Comparison of ENCODE assay signal across 1 cellular context in the genomic region with DNA sequence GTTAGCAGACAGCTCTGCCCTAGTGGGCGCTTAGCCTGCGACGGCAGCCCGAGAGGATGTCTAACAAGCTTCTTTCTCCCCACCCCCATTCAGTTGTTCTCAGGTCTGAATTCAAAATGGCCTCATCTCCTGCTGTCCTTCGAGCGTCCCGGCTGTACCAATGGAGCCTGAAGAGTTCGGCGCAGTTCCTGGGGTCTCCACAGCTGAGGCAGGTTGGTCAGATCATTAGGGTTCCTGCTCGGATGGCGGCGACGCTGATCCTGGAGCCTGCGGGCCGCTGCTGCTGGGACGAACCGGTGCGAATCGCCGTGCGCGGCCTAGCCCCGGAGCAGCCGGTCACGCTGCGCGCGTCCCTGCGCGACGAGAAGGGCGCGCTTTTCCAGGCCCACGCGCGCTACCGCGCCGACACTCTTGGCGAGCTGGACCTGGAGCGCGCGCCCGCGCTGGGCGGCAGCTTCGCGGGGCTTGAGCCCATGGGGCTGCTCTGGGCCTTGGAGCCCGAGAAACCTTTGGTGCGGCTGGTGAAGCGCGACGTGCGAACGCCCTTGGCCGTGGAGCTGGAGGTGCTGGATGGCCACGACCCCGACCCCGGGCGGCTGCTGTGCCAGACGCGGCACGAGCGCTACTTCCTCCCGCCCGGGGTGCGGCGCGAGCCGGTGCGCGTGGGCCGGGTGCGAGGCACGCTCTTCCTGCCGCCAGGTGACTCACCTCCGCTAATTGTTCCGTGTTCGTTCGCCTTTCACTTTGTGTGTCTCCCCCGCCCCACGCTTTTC.
TF ChIP-seq lines count a peak whose summit lies in the region.

A gene with protein sequence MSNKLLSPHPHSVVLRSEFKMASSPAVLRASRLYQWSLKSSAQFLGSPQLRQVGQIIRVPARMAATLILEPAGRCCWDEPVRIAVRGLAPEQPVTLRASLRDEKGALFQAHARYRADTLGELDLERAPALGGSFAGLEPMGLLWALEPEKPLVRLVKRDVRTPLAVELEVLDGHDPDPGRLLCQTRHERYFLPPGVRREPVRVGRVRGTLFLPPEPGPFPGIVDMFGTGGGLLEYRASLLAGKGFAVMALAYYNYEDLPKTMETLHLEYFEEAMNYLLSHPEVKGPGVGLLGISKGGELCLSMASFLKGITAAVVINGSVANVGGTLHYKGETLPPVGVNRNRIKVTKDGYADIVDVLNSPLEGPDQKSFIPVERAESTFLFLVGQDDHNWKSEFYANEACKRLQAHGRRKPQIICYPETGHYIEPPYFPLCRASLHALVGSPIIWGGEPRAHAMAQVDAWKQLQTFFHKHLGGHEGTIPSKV (plus strand): TSS at position 29 of the 773 bp plus-strand sequence. CDS start 28 bp downstream, at position 57.

TF ChIP-seq in GM12878, 131 proteins besides CTCF, POLR2A, EP300 and RAD21 (continued from another document):
- TF ChIP-seq, protein P1, sequence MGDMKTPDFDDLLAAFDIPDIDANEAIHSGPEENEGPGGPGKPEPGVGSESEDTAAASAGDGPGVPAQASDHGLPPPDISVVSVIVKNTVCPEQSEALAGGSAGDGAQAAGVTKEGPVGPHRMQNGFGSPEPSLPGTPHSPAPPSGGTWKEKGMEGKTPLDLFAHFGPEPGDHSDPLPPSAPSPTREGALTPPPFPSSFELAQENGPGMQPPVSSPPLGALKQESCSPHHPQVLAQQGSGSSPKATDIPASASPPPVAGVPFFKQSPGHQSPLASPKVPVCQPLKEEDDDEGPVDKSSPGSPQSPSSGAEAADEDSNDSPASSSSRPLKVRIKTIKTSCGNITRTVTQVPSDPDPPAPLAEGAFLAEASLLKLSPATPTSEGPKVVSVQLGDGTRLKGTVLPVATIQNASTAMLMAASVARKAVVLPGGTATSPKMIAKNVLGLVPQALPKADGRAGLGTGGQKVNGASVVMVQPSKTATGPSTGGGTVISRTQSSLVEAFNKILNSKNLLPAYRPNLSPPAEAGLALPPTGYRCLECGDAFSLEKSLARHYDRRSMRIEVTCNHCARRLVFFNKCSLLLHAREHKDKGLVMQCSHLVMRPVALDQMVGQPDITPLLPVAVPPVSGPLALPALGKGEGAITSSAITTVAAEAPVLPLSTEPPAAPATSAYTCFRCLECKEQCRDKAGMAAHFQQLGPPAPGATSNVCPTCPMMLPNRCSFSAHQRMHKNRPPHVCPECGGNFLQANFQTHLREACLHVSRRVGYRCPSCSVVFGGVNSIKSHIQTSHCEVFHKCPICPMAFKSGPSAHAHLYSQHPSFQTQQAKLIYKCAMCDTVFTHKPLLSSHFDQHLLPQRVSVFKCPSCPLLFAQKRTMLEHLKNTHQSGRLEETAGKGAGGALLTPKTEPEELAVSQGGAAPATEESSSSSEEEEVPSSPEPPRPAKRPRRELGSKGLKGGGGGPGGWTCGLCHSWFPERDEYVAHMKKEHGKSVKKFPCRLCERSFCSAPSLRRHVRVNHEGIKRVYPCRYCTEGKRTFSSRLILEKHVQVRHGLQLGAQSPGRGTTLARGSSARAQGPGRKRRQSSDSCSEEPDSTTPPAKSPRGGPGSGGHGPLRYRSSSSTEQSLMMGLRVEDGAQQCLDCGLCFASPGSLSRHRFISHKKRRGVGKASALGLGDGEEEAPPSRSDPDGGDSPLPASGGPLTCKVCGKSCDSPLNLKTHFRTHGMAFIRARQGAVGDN (IDR thresholded peaks at IDR 0.05): peak; percentile 82
- TF ChIP-seq IKZF1 (conservative IDR thresholded peaks at IDR 0.05): peak; percentile 73; the same call in 1 of the 2 replicates
- TF ChIP-seq, protein P2, sequence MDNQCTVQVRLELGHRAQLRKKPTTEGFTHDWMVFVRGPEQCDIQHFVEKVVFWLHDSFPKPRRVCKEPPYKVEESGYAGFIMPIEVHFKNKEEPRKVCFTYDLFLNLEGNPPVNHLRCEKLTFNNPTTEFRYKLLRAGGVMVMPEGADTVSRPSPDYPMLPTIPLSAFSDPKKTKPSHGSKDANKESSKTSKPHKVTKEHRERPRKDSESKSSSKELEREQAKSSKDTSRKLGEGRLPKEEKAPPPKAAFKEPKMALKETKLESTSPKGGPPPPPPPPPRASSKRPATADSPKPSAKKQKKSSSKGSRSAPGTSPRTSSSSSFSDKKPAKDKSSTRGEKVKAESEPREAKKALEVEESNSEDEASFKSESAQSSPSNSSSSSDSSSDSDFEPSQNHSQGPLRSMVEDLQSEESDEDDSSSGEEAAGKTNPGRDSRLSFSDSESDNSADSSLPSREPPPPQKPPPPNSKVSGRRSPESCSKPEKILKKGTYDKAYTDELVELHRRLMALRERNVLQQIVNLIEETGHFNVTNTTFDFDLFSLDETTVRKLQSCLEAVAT (IDR thresholded peaks at IDR 0.05): peak; percentile 3; the same call in 1 of the 2 replicates
- TF ChIP-seq EGR1 (IDR thresholded peaks at IDR 0.05; ENCODE audit: borderline replicate concordance in 1 of 2, low read depth in 2 of 2, low read length in 2 of 2): peak in 1 of 2 experiments; percentile 63; a peak in 2 of 3 replicates
- TF ChIP-seq TCF3 (IDR thresholded peaks at IDR 0.05; ENCODE audit: borderline replicate concordance, insufficient read depth, low read depth, low read length): 0 out of 2 replicates have a peak, but pooled peaks have one; percentile 25
- peak in 1 of 2 experiments; percentile 3; a peak in 1 of 4 replicates for TF ChIP-seq IKZF2 (IDR thresholded peaks at IDR 0.05)
- TF ChIP-seq SMARCA5 (IDR thresholded peaks at IDR 0.05): peak; percentile 80; the same call in 1 of the 2 replicates
- peak; percentile 64; the same call in 1 of the 2 replicates for TF ChIP-seq LARP7 (IDR thresholded peaks at IDR 0.05)
- peak; percentile 50; the same call in 1 of the 2 replicates for TF ChIP-seq SMAD5 (IDR thresholded peaks at IDR 0.05; ENCODE audit: low read depth)
- TF ChIP-seq HDGF (IDR thresholded peaks at IDR 0.05): peak; percentile 69
- peak; percentile 42 for TF ChIP-seq BACH1 (IDR thresholded peaks at IDR 0.05; ENCODE audit: borderline replicate concordance)
- TF ChIP-seq, protein P3, sequence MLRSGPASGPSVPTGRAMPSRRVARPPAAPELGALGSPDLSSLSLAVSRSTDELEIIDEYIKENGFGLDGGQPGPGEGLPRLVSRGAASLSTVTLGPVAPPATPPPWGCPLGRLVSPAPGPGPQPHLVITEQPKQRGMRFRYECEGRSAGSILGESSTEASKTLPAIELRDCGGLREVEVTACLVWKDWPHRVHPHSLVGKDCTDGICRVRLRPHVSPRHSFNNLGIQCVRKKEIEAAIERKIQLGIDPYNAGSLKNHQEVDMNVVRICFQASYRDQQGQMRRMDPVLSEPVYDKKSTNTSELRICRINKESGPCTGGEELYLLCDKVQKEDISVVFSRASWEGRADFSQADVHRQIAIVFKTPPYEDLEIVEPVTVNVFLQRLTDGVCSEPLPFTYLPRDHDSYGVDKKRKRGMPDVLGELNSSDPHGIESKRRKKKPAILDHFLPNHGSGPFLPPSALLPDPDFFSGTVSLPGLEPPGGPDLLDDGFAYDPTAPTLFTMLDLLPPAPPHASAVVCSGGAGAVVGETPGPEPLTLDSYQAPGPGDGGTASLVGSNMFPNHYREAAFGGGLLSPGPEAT (IDR thresholded peaks at IDR 0.05; ENCODE audit: low read depth): 0 out of 2 replicates have a peak, but pooled peaks have one; percentile 19
- TF ChIP-seq CREB1 (IDR thresholded peaks at IDR 0.05; ENCODE audit: low read depth): 0 out of 2 replicates have a peak, but pooled peaks have one; percentile 22
- peak; percentile 58; the same call in 1 of the 2 replicates for TF ChIP-seq ZNF24 (IDR thresholded peaks at IDR 0.05)
- peak; percentile 73 for TF ChIP-seq POLR2AphosphoS5 (IDR thresholded peaks at IDR 0.05; ENCODE audit: low read length)
- peak; percentile 72; the same call in 1 of the 2 replicates for TF ChIP-seq ZNF207 (IDR thresholded peaks at IDR 0.05; ENCODE audit: borderline replicate concordance)
- TF ChIP-seq TAF1 (IDR thresholded peaks at IDR 0.05; ENCODE audit: borderline replicate concordance, low read depth, low read length): peak; percentile 85
- peak; percentile 80 for TF ChIP-seq GATAD2B (conservative IDR thresholded peaks at IDR 0.05; ENCODE audit: low read depth)
- TF ChIP-seq ATF7 (IDR thresholded peaks at IDR 0.05; ENCODE audit: low read depth): peak; percentile 14; the same call in 1 of the 2 replicates
- peak; percentile 75 for TF ChIP-seq NR2F1 (conservative IDR thresholded peaks at IDR 0.05)
- TF ChIP-seq CHD2 (IDR thresholded peaks at IDR 0.05; ENCODE audit: borderline replicate concordance, low read depth, low read length): 0 out of 2 replicates have a peak, but pooled peaks have one; percentile 45
- TF ChIP-seq SPI1 (IDR thresholded peaks at IDR 0.05; ENCODE audit: borderline replicate concordance, insufficient read depth, low read depth, low read length): peak; percentile 34; the same call in 1 of the 2 replicates
- TF ChIP-seq ASH2L (IDR thresholded peaks at IDR 0.05; ENCODE audit: borderline replicate concordance, low read depth): 0 out of 2 replicates have a peak, but pooled peaks have one; percentile 53
- TF ChIP-seq, protein P4, sequence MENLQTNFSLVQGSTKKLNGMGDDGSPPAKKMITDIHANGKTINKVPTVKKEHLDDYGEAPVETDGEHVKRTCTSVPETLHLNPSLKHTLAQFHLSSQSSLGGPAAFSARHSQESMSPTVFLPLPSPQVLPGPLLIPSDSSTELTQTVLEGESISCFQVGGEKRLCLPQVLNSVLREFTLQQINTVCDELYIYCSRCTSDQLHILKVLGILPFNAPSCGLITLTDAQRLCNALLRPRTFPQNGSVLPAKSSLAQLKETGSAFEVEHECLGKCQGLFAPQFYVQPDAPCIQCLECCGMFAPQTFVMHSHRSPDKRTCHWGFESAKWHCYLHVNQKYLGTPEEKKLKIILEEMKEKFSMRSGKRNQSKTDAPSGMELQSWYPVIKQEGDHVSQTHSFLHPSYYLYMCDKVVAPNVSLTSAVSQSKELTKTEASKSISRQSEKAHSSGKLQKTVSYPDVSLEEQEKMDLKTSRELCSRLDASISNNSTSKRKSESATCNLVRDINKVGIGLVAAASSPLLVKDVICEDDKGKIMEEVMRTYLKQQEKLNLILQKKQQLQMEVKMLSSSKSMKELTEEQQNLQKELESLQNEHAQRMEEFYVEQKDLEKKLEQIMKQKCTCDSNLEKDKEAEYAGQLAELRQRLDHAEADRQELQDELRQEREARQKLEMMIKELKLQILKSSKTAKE (IDR thresholded peaks at IDR 0.05; ENCODE audit: low read depth, poor library complexity, severe bottlenecking): peak; percentile 50
